Comparison of ENCODE assay signal across 1 cellular context in the genomic region with DNA sequence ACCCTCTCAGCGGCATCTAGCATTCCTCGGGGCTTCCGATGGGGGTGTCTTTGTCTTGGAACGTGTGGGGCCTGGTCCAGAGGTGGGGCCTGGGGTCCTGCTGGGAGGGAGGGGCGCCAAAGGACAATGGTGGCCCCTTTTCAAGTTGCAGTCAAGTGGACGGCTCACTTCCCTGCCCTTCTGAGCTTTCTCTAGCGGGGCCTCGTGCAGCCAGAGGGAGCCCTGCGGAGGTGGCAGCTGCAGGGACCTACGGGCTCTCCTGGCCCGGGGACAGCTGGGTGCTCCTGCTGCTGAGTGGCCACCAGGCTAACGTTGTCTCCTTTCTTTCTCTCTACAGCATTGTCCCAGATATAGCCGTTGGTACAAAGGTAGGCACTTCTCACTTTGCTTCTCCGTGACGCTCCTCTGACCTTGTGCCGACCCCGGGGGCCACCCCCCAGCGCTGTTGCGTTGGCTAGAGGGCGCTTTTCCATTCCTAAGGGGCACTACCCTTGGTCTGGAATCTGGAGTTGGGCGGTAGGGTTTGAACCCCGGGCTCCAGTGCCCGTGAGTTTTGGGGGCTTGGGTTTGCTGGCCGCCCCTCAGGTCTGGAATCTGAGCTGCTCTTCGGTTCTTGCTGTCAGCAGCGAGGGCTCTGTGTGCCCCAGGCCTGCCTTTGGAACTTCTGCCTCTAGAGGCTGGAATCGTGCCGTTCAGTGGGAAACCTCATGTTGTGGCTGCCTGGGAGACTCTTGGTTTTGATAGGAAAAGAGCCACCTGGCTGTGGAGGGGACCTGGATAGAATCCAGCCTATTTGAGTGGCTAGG.
TF ChIP-seq lines count a peak whose summit lies in the region.

No MANE protein-coding gene starts in this region.

TF ChIP-seq in K562, 482 proteins besides CTCF, POLR2A, EP300 and RAD21 (continued from another document and continues in another):
- TF ChIP-seq, protein P1, sequence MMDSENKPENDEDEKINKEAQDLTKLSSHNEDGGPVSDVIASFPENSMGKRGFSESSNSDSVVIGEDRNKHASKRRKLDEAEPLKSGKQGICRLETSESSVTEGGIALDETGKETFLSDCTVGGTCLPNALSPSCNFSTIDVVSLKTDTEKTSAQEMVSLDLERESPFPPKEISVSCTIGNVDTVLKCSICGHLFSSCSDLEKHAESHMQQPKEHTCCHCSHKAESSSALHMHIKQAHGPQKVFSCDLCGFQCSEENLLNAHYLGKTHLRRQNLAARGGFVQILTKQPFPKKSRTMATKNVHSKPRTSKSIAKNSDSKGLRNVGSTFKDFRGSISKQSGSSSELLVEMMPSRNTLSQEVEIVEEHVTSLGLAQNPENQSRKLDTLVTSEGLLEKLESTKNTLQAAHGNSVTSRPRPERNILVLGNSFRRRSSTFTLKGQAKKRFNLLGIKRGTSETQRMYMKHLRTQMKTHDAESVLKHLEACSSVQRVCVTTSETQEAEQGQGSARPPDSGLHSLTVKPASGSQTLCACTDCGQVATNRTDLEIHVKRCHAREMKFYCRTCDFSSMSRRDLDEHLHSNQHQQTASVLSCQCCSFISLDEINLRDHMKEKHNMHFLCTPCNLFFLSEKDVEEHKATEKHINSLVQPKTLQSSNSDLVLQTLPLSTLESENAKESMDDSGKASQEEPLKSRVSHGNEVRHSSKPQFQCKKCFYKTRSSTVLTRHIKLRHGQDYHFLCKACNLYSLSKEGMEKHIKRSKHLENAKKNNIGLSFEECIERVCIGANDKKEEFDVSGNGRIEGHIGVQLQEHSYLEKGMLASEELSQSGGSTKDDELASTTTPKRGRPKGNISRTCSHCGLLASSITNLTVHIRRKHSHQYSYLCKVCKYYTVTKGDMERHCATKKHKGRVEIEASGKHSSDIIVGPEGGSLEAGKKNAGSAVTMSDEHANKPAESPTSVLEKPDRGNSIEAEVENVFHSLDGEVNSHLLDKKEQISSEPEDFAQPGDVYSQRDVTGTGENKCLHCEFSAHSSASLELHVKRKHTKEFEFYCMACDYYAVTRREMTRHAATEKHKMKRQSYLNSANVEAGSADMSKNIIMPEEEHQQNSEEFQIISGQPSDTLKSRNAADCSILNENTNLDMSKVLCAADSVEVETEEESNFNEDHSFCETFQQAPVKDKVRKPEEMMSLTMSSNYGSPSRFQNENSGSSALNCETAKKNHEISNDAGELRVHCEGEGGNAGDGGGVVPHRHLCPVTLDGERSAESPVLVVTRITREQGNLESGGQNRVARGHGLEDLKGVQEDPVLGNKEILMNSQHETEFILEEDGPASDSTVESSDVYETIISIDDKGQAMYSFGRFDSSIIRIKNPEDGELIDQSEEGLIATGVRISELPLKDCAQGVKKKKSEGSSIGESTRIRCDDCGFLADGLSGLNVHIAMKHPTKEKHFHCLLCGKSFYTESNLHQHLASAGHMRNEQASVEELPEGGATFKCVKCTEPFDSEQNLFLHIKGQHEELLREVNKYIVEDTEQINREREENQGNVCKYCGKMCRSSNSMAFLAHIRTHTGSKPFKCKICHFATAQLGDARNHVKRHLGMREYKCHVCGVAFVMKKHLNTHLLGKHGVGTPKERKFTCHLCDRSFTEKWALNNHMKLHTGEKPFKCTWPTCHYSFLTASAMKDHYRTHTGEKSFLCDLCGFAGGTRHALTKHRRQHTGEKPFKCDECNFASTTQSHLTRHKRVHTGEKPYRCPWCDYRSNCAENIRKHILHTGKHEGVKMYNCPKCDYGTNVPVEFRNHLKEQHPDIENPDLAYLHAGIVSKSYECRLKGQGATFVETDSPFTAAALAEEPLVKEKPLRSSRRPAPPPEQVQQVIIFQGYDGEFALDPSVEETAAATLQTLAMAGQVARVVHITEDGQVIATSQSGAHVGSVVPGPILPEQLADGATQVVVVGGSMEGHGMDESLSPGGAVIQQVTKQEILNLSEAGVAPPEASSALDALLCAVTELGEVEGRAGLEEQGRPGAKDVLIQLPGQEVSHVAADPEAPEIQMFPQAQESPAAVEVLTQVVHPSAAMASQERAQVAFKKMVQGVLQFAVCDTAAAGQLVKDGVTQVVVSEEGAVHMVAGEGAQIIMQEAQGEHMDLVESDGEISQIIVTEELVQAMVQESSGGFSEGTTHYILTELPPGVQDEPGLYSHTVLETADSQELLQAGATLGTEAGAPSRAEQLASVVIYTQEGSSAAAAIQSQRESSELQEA (IDR thresholded peaks at IDR 0.05; ENCODE audit: low read depth): no peak
- TF ChIP-seq, protein P2, sequence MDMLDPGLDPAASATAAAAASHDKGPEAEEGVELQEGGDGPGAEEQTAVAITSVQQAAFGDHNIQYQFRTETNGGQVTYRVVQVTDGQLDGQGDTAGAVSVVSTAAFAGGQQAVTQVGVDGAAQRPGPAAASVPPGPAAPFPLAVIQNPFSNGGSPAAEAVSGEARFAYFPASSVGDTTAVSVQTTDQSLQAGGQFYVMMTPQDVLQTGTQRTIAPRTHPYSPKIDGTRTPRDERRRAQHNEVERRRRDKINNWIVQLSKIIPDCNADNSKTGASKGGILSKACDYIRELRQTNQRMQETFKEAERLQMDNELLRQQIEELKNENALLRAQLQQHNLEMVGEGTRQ (CRISPR knock-in tag; IDR thresholded peaks at IDR 0.05): no peak
- no peak for TF ChIP-seq ARHGAP35 (IDR thresholded peaks at IDR 0.05; ENCODE audit: partially characterized antibody)
- no peak for TF ChIP-seq NFE2 (IDR thresholded peaks at IDR 0.05; ENCODE audit: low read depth)
- no peak for TF ChIP-seq MECOM (CRISPR knock-in tag; IDR thresholded peaks at IDR 0.05)
- TF ChIP-seq SRSF1 (IDR thresholded peaks at IDR 0.05; ENCODE audit: low read depth, low read length): no peak
- TF ChIP-seq PML (IDR thresholded peaks at IDR 0.05; ENCODE audit: low read length): no peak
- no peak for TF ChIP-seq SP2 (IDR thresholded peaks at IDR 0.05; ENCODE audit: extremely low read depth, low read depth, low read length, poor library complexity, severe bottlenecking)
- no peak; the same call in none of the 2 replicates for TF ChIP-seq L3MBTL2 (IDR thresholded peaks at IDR 0.05)
- TF ChIP-seq NFIC (IDR thresholded peaks at IDR 0.05): no peak
- TF ChIP-seq, protein P3, sequence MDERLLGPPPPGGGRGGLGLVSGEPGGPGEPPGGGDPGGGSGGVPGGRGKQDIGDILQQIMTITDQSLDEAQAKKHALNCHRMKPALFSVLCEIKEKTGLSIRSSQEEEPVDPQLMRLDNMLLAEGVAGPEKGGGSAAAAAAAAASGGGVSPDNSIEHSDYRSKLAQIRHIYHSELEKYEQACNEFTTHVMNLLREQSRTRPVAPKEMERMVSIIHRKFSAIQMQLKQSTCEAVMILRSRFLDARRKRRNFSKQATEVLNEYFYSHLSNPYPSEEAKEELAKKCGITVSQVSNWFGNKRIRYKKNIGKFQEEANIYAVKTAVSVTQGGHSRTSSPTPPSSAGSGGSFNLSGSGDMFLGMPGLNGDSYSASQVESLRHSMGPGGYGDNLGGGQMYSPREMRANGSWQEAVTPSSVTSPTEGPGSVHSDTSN (CRISPR knock-in tag; IDR thresholded peaks at IDR 0.05; ENCODE audit: low read depth): no peak
- TF ChIP-seq, protein P3 (tag; conservative IDR thresholded peaks at IDR 0.05; ENCODE audit: low read depth): no peak
- no peak for TF ChIP-seq LARP7 (IDR thresholded peaks at IDR 0.05)
- no peak for TF ChIP-seq TCFL5 (CRISPR knock-in tag; conservative IDR thresholded peaks at IDR 0.05)
- no peak for TF ChIP-seq CTBP1 (IDR thresholded peaks at IDR 0.05; ENCODE audit: borderline replicate concordance)
- TF ChIP-seq PTBP1 (IDR thresholded peaks at IDR 0.05; ENCODE audit: low read depth, low read length): no peak
- no peak for TF ChIP-seq ZNF561 (CRISPR knock-in tag; conservative IDR thresholded peaks at IDR 0.05)
- TF ChIP-seq, protein P4, sequence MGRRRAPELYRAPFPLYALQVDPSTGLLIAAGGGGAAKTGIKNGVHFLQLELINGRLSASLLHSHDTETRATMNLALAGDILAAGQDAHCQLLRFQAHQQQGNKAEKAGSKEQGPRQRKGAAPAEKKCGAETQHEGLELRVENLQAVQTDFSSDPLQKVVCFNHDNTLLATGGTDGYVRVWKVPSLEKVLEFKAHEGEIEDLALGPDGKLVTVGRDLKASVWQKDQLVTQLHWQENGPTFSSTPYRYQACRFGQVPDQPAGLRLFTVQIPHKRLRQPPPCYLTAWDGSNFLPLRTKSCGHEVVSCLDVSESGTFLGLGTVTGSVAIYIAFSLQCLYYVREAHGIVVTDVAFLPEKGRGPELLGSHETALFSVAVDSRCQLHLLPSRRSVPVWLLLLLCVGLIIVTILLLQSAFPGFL (CRISPR knock-in tag; IDR thresholded peaks at IDR 0.05): no peak
- no peak for TF ChIP-seq DACH1 (IDR thresholded peaks at IDR 0.05; ENCODE audit: partially characterized antibody)
- TF ChIP-seq ZNF140 (CRISPR knock-in tag; IDR thresholded peaks at IDR 0.05): no peak
- TF ChIP-seq ZNF408 (CRISPR knock-in tag; IDR thresholded peaks at IDR 0.05; ENCODE audit: low read depth): no peak
- no peak for TF ChIP-seq SMARCC2 (IDR thresholded peaks at IDR 0.05; ENCODE audit: low read depth)
- TF ChIP-seq KDM1A (IDR thresholded peaks at IDR 0.05): no peak
- TF ChIP-seq MYNN (IDR thresholded peaks at IDR 0.05): 0 out of 2 replicates have a peak, but pooled peaks have one; percentile 25
- no peak for TF ChIP-seq MYNN (CRISPR knock-in tag; IDR thresholded peaks at IDR 0.05)
- TF ChIP-seq TGIF2 (CRISPR knock-in tag; IDR thresholded peaks at IDR 0.05): no peak
- TF ChIP-seq NRF1 (conservative IDR thresholded peaks at IDR 0.05 in 1 of 2, IDR thresholded peaks at IDR 0.05 in 1 of 2): no peak
- no peak for TF ChIP-seq MCM7 (IDR thresholded peaks at IDR 0.05)
- no peak for TF ChIP-seq CBX3 (IDR thresholded peaks at IDR 0.05; ENCODE audit: borderline replicate concordance in 1 of 2, low read length in 2 of 2)
- TF ChIP-seq, protein P5, sequence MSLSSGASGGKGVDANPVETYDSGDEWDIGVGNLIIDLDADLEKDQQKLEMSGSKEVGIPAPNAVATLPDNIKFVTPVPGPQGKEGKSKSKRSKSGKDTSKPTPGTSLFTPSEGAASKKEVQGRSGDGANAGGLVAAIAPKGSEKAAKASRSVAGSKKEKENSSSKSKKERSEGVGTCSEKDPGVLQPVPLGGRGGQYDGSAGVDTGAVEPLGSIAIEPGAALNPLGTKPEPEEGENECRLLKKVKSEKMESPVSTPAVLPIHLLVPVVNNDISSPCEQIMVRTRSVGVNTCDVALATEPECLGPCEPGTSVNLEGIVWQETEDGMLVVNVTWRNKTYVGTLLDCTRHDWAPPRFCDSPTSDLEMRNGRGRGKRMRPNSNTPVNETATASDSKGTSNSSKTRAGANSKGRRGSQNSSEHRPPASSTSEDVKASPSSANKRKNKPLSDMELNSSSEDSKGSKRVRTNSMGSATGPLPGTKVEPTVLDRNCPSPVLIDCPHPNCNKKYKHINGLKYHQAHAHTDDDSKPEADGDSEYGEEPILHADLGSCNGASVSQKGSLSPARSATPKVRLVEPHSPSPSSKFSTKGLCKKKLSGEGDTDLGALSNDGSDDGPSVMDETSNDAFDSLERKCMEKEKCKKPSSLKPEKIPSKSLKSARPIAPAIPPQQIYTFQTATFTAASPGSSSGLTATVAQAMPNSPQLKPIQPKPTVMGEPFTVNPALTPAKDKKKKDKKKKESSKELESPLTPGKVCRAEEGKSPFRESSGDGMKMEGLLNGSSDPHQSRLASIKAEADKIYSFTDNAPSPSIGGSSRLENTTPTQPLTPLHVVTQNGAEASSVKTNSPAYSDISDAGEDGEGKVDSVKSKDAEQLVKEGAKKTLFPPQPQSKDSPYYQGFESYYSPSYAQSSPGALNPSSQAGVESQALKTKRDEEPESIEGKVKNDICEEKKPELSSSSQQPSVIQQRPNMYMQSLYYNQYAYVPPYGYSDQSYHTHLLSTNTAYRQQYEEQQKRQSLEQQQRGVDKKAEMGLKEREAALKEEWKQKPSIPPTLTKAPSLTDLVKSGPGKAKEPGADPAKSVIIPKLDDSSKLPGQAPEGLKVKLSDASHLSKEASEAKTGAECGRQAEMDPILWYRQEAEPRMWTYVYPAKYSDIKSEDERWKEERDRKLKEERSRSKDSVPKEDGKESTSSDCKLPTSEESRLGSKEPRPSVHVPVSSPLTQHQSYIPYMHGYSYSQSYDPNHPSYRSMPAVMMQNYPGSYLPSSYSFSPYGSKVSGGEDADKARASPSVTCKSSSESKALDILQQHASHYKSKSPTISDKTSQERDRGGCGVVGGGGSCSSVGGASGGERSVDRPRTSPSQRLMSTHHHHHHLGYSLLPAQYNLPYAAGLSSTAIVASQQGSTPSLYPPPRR (CRISPR knock-in tag; IDR thresholded peaks at IDR 0.05; ENCODE audit: borderline replicate concordance): no peak
- TF ChIP-seq TCF7L2 (IDR thresholded peaks at IDR 0.05; ENCODE audit: low read depth, low read length): no peak
- TF ChIP-seq, protein P6, sequence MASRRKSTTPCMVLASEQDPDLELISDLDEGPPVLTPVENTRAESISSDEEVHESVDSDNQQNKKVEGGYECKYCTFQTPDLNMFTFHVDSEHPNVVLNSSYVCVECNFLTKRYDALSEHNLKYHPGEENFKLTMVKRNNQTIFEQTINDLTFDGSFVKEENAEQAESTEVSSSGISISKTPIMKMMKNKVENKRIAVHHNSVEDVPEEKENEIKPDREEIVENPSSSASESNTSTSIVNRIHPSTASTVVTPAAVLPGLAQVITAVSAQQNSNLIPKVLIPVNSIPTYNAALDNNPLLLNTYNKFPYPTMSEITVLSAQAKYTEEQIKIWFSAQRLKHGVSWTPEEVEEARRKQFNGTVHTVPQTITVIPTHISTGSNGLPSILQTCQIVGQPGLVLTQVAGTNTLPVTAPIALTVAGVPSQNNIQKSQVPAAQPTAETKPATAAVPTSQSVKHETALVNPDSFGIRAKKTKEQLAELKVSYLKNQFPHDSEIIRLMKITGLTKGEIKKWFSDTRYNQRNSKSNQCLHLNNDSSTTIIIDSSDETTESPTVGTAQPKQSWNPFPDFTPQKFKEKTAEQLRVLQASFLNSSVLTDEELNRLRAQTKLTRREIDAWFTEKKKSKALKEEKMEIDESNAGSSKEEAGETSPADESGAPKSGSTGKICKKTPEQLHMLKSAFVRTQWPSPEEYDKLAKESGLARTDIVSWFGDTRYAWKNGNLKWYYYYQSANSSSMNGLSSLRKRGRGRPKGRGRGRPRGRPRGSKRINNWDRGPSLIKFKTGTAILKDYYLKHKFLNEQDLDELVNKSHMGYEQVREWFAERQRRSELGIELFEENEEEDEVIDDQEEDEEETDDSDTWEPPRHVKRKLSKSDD (conservative IDR thresholded peaks at IDR 0.05; ENCODE audit: low read length): no peak
- TF ChIP-seq KDM2B (CRISPR knock-in tag; IDR thresholded peaks at IDR 0.05): no peak
- no peak for TF ChIP-seq HNRNPUL1 (IDR thresholded peaks at IDR 0.05; ENCODE audit: low read length)
- TF ChIP-seq ZNF57 (CRISPR knock-in tag; IDR thresholded peaks at IDR 0.05): no peak
- TF ChIP-seq ZC3H8 (IDR thresholded peaks at IDR 0.05): no peak
- TF ChIP-seq COPS2 (conservative IDR thresholded peaks at IDR 0.05): no peak
- no peak for TF ChIP-seq ZNF146 (CRISPR knock-in tag; IDR thresholded peaks at IDR 0.05; ENCODE audit: unreplicated experiment)
- no peak for TF ChIP-seq SIX5 (IDR thresholded peaks at IDR 0.05; ENCODE audit: borderline replicate concordance in 1 of 2, insufficient read depth in 1 of 2, low read depth in 1 of 2, low read length in 2 of 2)
- TF ChIP-seq RBM39 (optimal IDR thresholded peaks at IDR 0.05; ENCODE audit: low read depth, low read length): peak; percentile 37
- no peak for TF ChIP-seq HOXB6 (CRISPR knock-in tag; IDR thresholded peaks at IDR 0.05; ENCODE audit: borderline replicate concordance)
- no peak for TF ChIP-seq GATAD2A (IDR thresholded peaks at IDR 0.05)
- no peak for TF ChIP-seq PRMT5 (CRISPR knock-in tag; IDR thresholded peaks at IDR 0.05)
- no peak for TF ChIP-seq HMG20B (CRISPR knock-in tag; IDR thresholded peaks at IDR 0.05)
